Comparison of ENCODE assay signal across 20 cellular contexts in the genomic region with DNA sequence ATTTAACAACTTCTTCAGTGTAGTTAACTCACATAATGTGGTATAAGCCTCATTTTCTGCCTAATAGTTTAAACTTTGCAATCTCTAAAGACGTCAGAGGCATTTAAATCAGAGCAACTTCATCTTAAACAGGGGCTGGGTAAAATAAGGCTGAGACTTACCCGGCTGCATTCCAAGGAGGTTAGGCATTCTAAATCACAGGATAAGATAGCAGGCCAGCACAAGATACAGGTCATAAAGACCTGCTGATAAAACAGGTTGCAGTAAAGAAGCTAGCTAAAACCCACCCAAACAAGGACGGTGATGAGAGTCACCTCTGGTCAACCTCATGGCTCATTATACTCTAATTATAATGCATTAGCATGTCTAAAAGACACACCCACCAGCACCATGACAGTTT.
DNase-seq lines count a peak whose midpoint lies in the region; ATAC-seq and TF ChIP-seq lines count a peak whose summit lies in the region.
"Had no signal": no experiment of that assay in that cellular context is flagged by ENCODE, and none has a peak within 500 bp of the region (broad histone marks: within the 10 kb centered on the region; RNA-seq: fewer than 3 reads in every experiment).

No MANE protein-coding gene starts in this region.

- peaks cover 22% of the 10 kb centered on the region for H3K36me3 Mint-ChIP-seq in GM23338 (ENCODE audit: low read depth)
- peaks cover 4% of the 10 kb centered on the region for H3K36me3 Mint-ChIP-seq in progenitor cell of endocrine pancreas (ENCODE audit: insufficient read depth)
- H3K36me3 Mint-ChIP-seq in T-helper 17 cell (ENCODE audit: low read depth), result no peaks in the 10 kb centered on the region
- H3K36me3 Mint-ChIP-seq: CD4-positive, alpha-beta memory T cell had no signal

- CTCF ChIA-PET in PC-9 (lab: Charles Lee), result interaction anchor here (0.6 kb wide), 1 partner anchor 70 kb away, joined by 3 read pairs; no protein-coding TSS in a partner anchor

- H3K4me1 ChIP-seq in GM23338 (ENCODE audit: insufficient read depth) (no peaks in the 10 kb centered on the region), PC-9 (replicated peaks; ENCODE audit: insufficient read depth) (peaks cover 17% of the 10 kb centered on the region), hepatocyte (ENCODE audit: insufficient read depth) (peaks cover 11% of the 10 kb centered on the region)
- H3K4me1 ChIP-seq: BLaER1, SJSA1 had no signal

- WGBS in hepatocyte (ENCODE audit: low lambda C conversion rate, missing lambda C conversion rate), result 3% methylated on average over 3 of the region's 3 CpGs

- in situ Hi-C loops in GM13977 (cut with MboI; ENCODE audit: low pct_unique_long_range_greater_than_20kb, low sequenced_read_pairs, unreplicated experiment), result no loop called here

- H3K4me3 ChIP-seq in GM23338 (no peak overlapping the region), PC-9 (peak overlapping the region; percentile 30; the same call in 1 of the 2 replicates), hepatocyte (no peak overlapping the region), H7 (ENCODE audit: insufficient read depth, low read depth, low read length) (no peak overlapping the region)
- H3K4me3 ChIP-seq: BLaER1, SJSA1 had no signal

- no peaks in the 10 kb centered on the region for H4K20me1 ChIP-seq in GM23338 (replicated peaks; ENCODE audit: insufficient read depth)
- no peaks in the 10 kb centered on the region for H4K20me1 ChIP-seq in PC-9 (ENCODE audit: insufficient read depth)
- H4K20me1 ChIP-seq in hepatocyte (ENCODE audit: insufficient read depth, poor library complexity, severe bottlenecking), result no peaks in the 10 kb centered on the region
- H4K20me1 ChIP-seq: BLaER1 had no signal

- H3K9me2 ChIP-seq in GM23338 (ENCODE audit: insufficient read depth) (peaks cover 3% of the 10 kb centered on the region; the same call in 1 of the 2 replicates), PC-9 (ENCODE audit: insufficient read depth) (no peaks in the 10 kb centered on the region), hepatocyte (replicated peaks; ENCODE audit: insufficient read depth) (no peaks in the 10 kb centered on the region)

- H3K27ac ChIP-seq in GM23338 (ENCODE audit: low read depth) (no peak overlapping the region), PC-9 (peak overlapping the region; percentile 37), hepatocyte (peak overlapping the region; percentile 66)
- H3K27ac ChIP-seq: BLaER1, SJSA1 had no signal

- BruUV-seq in PC-9 (replicated peaks; lab: Mats Ljungman, UMichigan), result no TSS peak

- H3K4me2 ChIP-seq in GM23338 (peak overlapping the region; percentile 55; the same call in 1 of the 2 replicates), PC-9 (peak overlapping the region; percentile 78), hepatocyte (peak overlapping the region; percentile 62)
- H3K4me2 ChIP-seq: BLaER1 had no signal

- H3K4me1 Mint-ChIP-seq in GM23338 (peaks cover 2% of the 10 kb centered on the region; the same call in 1 of the 3 replicates), progenitor cell of endocrine pancreas (ENCODE audit: low read depth) (peaks cover 14% of the 10 kb centered on the region), T-helper 17 cell (no peaks in the 10 kb centered on the region)
- H3K4me1 Mint-ChIP-seq: CD4-positive, alpha-beta memory T cell had no signal

- ATAC-seq in GM23338, result peak; percentile 36; the same call in 1 of the 3 replicates
- no peak for ATAC-seq in T-helper 17 cell
- no peak for ATAC-seq in HG03520 (IDR thresholded peaks at IDR 0.05; ENCODE audit: unreplicated experiment)

- POLR2A ChIA-PET in PC-9 (lab: Charles Lee; ENCODE audit: unreplicated experiment), result no interaction called here

- no peak overlapping the region for H3K4me3 Mint-ChIP-seq in GM23338
- H3K4me3 Mint-ChIP-seq in progenitor cell of endocrine pancreas (ENCODE audit: low read depth), result no peak overlapping the region
- no peak overlapping the region for H3K4me3 Mint-ChIP-seq in T-helper 17 cell
- H3K4me3 Mint-ChIP-seq: CD4-positive, alpha-beta memory T cell; H9 had no signal

- H3K36me3 ChIP-seq in GM23338 (ENCODE audit: insufficient read depth) (no peaks in the 10 kb centered on the region; the same call in 1 of the 2 replicates), PC-9 (ENCODE audit: low read depth) (no peaks in the 10 kb centered on the region), hepatocyte (replicated peaks; ENCODE audit: insufficient read depth, low read depth) (no peaks in the 10 kb centered on the region), H7 (replicated peaks; ENCODE audit: control insufficient read depth, insufficient read depth, low read length) (no peaks in the 10 kb centered on the region)
- H3K36me3 ChIP-seq: BLaER1, SJSA1 had no signal

- H3F3A ChIP-seq in GM23338 (replicated peaks; ENCODE audit: low read depth), result no peaks in the 10 kb centered on the region
- H3F3A ChIP-seq in PC-9 (ENCODE audit: insufficient read depth, low read depth), result peaks cover 8% of the 10 kb centered on the region

- peak; percentile 44 for DNase-seq in GM23338 (ENCODE audit: low spot score)
- peak; percentile 63 to 86 for DNase-seq in PC-9
- DNase-seq in hepatocyte (ENCODE audit: low spot score), result peak; percentile 43
- DNase-seq in progenitor cell of endocrine pancreas (ENCODE audit: low spot score, unreplicated experiment), result no peak
- DNase-seq in H7, result no peak
- DNase-seq in T-helper 17 cell, result no peak
- no peak for DNase-seq in GM13977 (ENCODE audit: low spot score)
- DNase-seq: CD4-positive, alpha-beta memory T cell; H9; IMR-90; MM.1S; NCI-H1092; NCI-H1436 treated with DMSO at 0.1 percent for 48 hours; NCI-H2029; NCI-H510A; NCI-H748 treated with DMSO at 0.1 percent for 48 hours; OCI-M1 had no signal

- H3K27me3 Mint-ChIP-seq in GM23338 (ENCODE audit: insufficient read depth, low read depth, poor library complexity), result peaks cover 2% of the 10 kb centered on the region
- no peaks in the 10 kb centered on the region for H3K27me3 Mint-ChIP-seq in progenitor cell of endocrine pancreas
- no peaks in the 10 kb centered on the region for H3K27me3 Mint-ChIP-seq in T-helper 17 cell

- H2AFZ ChIP-seq in GM23338 (no peak overlapping the region), PC-9 (no peak overlapping the region), hepatocyte (no peak overlapping the region)

- H3K27ac Mint-ChIP-seq in GM23338 (0 out of 2 replicates have a peak overlapping the region, but pooled peaks have one; percentile 10), progenitor cell of endocrine pancreas (peak overlapping the region; percentile 23), T-helper 17 cell (no peak overlapping the region)
- H3K27ac Mint-ChIP-seq: CD4-positive, alpha-beta memory T cell; H9 had no signal

- peaks cover 13% of the 10 kb centered on the region; the same call in 1 of the 2 replicates for H3K9me3 ChIP-seq in PC-9 (ENCODE audit: insufficient read depth, low read depth)
- no peaks in the 10 kb centered on the region for H3K9me3 ChIP-seq in hepatocyte (ENCODE audit: low read depth)
- no peaks in the 10 kb centered on the region for H3K9me3 ChIP-seq in T-helper 17 cell (ENCODE audit: control insufficient read depth, low read length, poor library complexity, severe bottlenecking)
- H3K9me3 ChIP-seq: SJSA1 had no signal

- H3K79me2 ChIP-seq in GM23338 (replicated peaks; ENCODE audit: insufficient read depth) (no peaks in the 10 kb centered on the region), PC-9 (ENCODE audit: low read depth) (no peaks in the 10 kb centered on the region), hepatocyte (no peaks in the 10 kb centered on the region)

- H3K27me3 ChIP-seq in GM23338 (ENCODE audit: insufficient read depth) (no peaks in the 10 kb centered on the region), PC-9 (ENCODE audit: insufficient read depth, low read depth) (no peaks in the 10 kb centered on the region), hepatocyte (no peaks in the 10 kb centered on the region), H7 (ENCODE audit: control insufficient read depth, insufficient read depth, low read length) (no peaks in the 10 kb centered on the region)
- H3K27me3 ChIP-seq: BLaER1, SJSA1 had no signal

- TF ChIP-seq CTCF in GM23338 (conservative IDR thresholded peaks at IDR 0.05; ENCODE audit: low read depth in 2 of 2) (no peak), PC-9 (conservative IDR thresholded peaks at IDR 0.05) (no peak), hepatocyte (IDR thresholded peaks at IDR 0.05; ENCODE audit: poor library complexity) (no peak), progenitor cell of endocrine pancreas (IDR thresholded peaks at IDR 0.05; ENCODE audit: unreplicated experiment) (no peak), GM13977 (IDR thresholded peaks at IDR 0.05; ENCODE audit: extremely low read depth, insufficient read depth, missing control alignments) (no peak)

- peaks cover 20% of the 10 kb centered on the region for H3K9me3 Mint-ChIP-seq in GM23338
- H3K9me3 Mint-ChIP-seq in progenitor cell of endocrine pancreas (ENCODE audit: low read depth), result peaks cover 30% of the 10 kb centered on the region

- intact Hi-C loops in PC-9 (cut with micrococcal nuclease; ENCODE audit: unreplicated experiment), result loop anchor here (5.0 kb wide), 2 partner anchors 105 to 115 kb away; partner anchors contain the start of gene PKP2

TF ChIP-seq in GM23338, 12 proteins besides CTCF, POLR2A, EP300 and RAD21 (continues in another document):
- TF ChIP-seq ETS1 (IDR thresholded peaks at IDR 0.05), result no peak
- no peak for TF ChIP-seq POLR2AphosphoS5 (IDR thresholded peaks at IDR 0.05; ENCODE audit: low read depth)
- TF ChIP-seq NANOG (IDR thresholded peaks at IDR 0.05; ENCODE audit: borderline replicate concordance), result no peak

Comparison
In these comparisons a context has a peak if more than half of its experiments do, and no peak if none do; other contexts are left out.
1. DNase-seq: peak in GM23338 (single experiment), PC-9 (2 of 2) and hepatocyte (single experiment); none in progenitor cell of endocrine pancreas (single experiment), H7 (single experiment), T-helper 17 cell (0 of 3) and GM13977 (single experiment).
2. Peak in every context shown above with its lines, with median percentiles within 50 percentile points of each other: H3K4me2 ChIP-seq.